ENCODE assay signal across 22 cellular contexts in the genomic region with DNA sequence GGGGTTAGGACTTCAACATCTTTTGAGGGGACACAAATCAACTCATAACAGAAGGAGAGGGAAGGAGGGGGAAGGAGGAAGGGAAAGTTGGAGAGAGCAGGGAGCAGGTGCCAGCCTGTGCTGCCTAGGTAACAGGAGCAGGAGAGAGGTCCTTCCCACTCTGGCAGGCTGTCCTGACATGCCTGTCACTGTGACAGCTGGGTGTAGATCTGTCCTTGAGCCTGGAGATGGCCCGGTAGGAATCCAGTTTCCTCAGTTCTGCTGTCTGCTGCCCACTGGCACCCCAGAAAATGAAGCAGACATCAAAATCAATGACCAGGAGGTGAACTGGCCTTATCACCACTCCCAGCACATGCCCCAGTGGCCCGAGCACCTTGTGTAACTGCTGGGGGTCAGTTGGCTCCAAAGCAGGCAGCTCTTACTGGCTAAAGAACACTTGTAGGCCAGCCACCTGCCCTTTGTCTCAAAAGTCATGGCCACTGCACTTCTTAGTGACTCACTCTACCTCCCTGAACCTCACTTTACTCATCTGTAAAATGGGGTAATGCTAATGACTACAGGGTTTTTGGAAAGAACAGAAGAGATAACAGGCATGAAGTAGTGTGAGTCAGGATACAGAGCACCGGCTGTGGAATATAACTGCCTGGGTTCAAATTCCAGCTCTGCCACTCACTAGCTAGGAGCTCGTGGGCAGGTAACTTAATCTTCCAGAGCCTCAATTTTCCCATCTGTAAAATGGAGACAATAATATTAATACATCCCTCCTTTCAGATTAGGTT. TPM values are rescaled to one million over a fixed set of nuclear protein-coding genes. Genes with fewer than 3 reads are reported as not detected.
DNase-seq lines count a peak whose midpoint lies in the region; ATAC-seq, FAIRE-seq and TF ChIP-seq lines count a peak whose summit lies in the region.
"Had no signal": no experiment of that assay in that cellular context is flagged by ENCODE, and none has a peak within 500 bp of the region (broad histone marks: within the 10 kb centered on the region; RNA-seq: fewer than 3 reads in every experiment).

No MANE protein-coding gene starts in this region.

- ATAC-seq in K562 = no peak
- ATAC-seq: CD8-positive, alpha-beta T cell; T-cell had no signal

- intact Hi-C loops in MCF 10A (cut with micrococcal nuclease) (no loop called here), mammary epithelial cell (cut with micrococcal nuclease) (no loop called here), K562 (cut with micrococcal nuclease) (no loop called here)

- no TSS peak for BruUV-seq in MCF 10A (replicated peaks; lab: Mats Ljungman, UMichigan)
- BruUV-seq in mammary epithelial cell (replicated peaks; lab: Mats Ljungman, UMichigan) = no TSS peak
- BruUV-seq in K562 (replicated peaks; lab: Mats Ljungman, UMichigan) = no TSS peak

- no peak for TF ChIP-seq POLR2A in K562 (conservative IDR thresholded peaks at IDR 0.05)

- CTCF ChIA-PET in MCF 10A (lab: Yijun Ruan, JAX) = interaction anchor here (0.7 to 1.1 kb wide), 3 partner anchors 15 to 102 kb away, joined by 3 read pairs; no protein-coding TSS in a partner anchor
- CTCF ChIA-PET in mammary epithelial cell (lab: Charles Lee; ENCODE audit: low non-redundant PET) = no interaction called here
- CTCF ChIA-PET in K562 (lab: Yijun Ruan, JAX; ENCODE audit: low intra/inter-chr PET ratio) = no interaction called here

- peak overlapping the region; percentile 8 for H3K27ac Mint-ChIP-seq in MCF 10A (ENCODE audit: low read depth, unreplicated experiment)
- H3K27ac Mint-ChIP-seq: CD8-positive, alpha-beta T cell; H9; HFFc6; T-cell had no signal

- no peak overlapping the region for H3K18ac ChIP-seq in mesenchymal stem cell (ENCODE audit: low read depth in 1 of 2, low read length in 2 of 2)

- H3K4me1 ChIP-seq in mammary epithelial cell (ENCODE audit: insufficient read depth, low read length) (no peaks in the 10 kb centered on the region), K562 (replicated peaks in 1 of 2; ENCODE audit: control insufficient read depth in 2 of 2, insufficient read depth in 2 of 2, low read length in 2 of 2) (no peaks in the 10 kb centered on the region; a peak in 1 of 5 replicates), mesenchymal stem cell (ENCODE audit: control insufficient read depth, insufficient read depth, low read depth, low read length) (no peaks in the 10 kb centered on the region)
- H3K4me1 ChIP-seq: SJCRH30 had no signal

- peaks cover 11% of the 10 kb centered on the region for H3K27me3 Mint-ChIP-seq in MCF 10A (ENCODE audit: insufficient read depth, unreplicated experiment)
- H3K27me3 Mint-ChIP-seq: T-cell had no signal

- H3K4ac ChIP-seq in mesenchymal stem cell (ENCODE audit: low read depth in 1 of 2, low read length in 2 of 2) = no peak overlapping the region

- H3K27me3 ChIP-seq in mammary epithelial cell (ENCODE audit: insufficient read depth, low read length) (no peaks in the 10 kb centered on the region), K562 (ENCODE audit: control insufficient read depth in 2 of 2, insufficient read depth in 2 of 2, low read length in 2 of 2) (peaks cover 19 to 34% of the 10 kb centered on the region in 2 experiments; a peak in 4 of 5 replicates), mesenchymal stem cell (ENCODE audit: control insufficient read depth in 1 of 2, insufficient read depth in 1 of 2, low read length in 2 of 2) (peaks cover 74 to 80% of the 10 kb centered on the region in 2 experiments)

- H3K9ac ChIP-seq in mammary epithelial cell (ENCODE audit: insufficient read depth, low read length) (no peak overlapping the region), K562 (ENCODE audit: insufficient read depth in 1 of 2, low read depth in 2 of 2, low read length in 2 of 2) (no peak overlapping the region), mesenchymal stem cell (ENCODE audit: low read length) (no peak overlapping the region)
- H3K9ac ChIP-seq: GM23248 had no signal

- FAIRE-seq in K562 (lab: Jason Lieb, UNC) = no peak
- FAIRE-seq: RCC 7860 had no signal

- H3K4me3 ChIP-seq in mammary epithelial cell (replicated peaks in 1 of 3; ENCODE audit: insufficient read depth in 1 of 3, low read depth in 2 of 3, low read length in 3 of 3) (no peak overlapping the region), K562 (no peak overlapping the region), mesenchymal stem cell (ENCODE audit: insufficient read depth in 1 of 2, low read depth in 1 of 2, low read length in 2 of 2) (no peak overlapping the region)
- H3K4me3 ChIP-seq: GM23248, SJCRH30 had no signal

- no peak overlapping the region for H2AFZ ChIP-seq in mammary epithelial cell (ENCODE audit: low read depth, low read length)
- no peak overlapping the region for H2AFZ ChIP-seq in K562 (ENCODE audit: low read depth, low read length)
- H2AFZ ChIP-seq in mesenchymal stem cell (ENCODE audit: low read depth, low read length) = no peak overlapping the region
- H2AFZ ChIP-seq: GM23248 had no signal

- no peak overlapping the region for H2BK12ac ChIP-seq in mesenchymal stem cell (ENCODE audit: low read length in 2 of 2)

- no peak overlapping the region for H4K8ac ChIP-seq in mesenchymal stem cell (ENCODE audit: low read length)

- TF ChIP-seq RAD21 in K562 (CRISPR knock-in tag; conservative IDR thresholded peaks at IDR 0.05 in 1 of 2, IDR thresholded peaks at IDR 0.05 in 1 of 2) = no peak

- H3K79me2 ChIP-seq in mammary epithelial cell (ENCODE audit: insufficient read depth, low read length) = no peaks in the 10 kb centered on the region
- no peaks in the 10 kb centered on the region for H3K79me2 ChIP-seq in K562 (ENCODE audit: control insufficient read depth, insufficient read depth, low read length)

- no peaks in the 10 kb centered on the region for H3K9me1 ChIP-seq in K562 (ENCODE audit: control insufficient read depth, insufficient read depth, low read length)

- no peak overlapping the region for H3K14ac ChIP-seq in mesenchymal stem cell (ENCODE audit: low read length in 2 of 2)

- H3K4me3 Mint-ChIP-seq in MCF 10A (ENCODE audit: unreplicated experiment) = no peak overlapping the region
- H3K4me3 Mint-ChIP-seq: CD8-positive, alpha-beta T cell; H9; HFFc6; T-cell had no signal

- H3K9me3 ChIP-seq in mammary epithelial cell (replicated peaks; ENCODE audit: insufficient read depth, low read length) = no peaks in the 10 kb centered on the region
- no peaks in the 10 kb centered on the region for H3K9me3 ChIP-seq in K562 (replicated peaks; ENCODE audit: control insufficient read depth, insufficient read depth, low read depth, low read length)
- no peaks in the 10 kb centered on the region for H3K9me3 ChIP-seq in mesenchymal stem cell (ENCODE audit: control insufficient read depth, low read length)
- H3K9me3 ChIP-seq: SJCRH30 had no signal

- no peak overlapping the region for H4K91ac ChIP-seq in mesenchymal stem cell (ENCODE audit: low read length)

- no peak overlapping the region for H3K23ac ChIP-seq in mesenchymal stem cell (ENCODE audit: low read length in 2 of 2)

- H3K4me1 Mint-ChIP-seq in MCF 10A (ENCODE audit: insufficient read depth, unreplicated experiment) = no peaks in the 10 kb centered on the region

- in situ Hi-C loops in mammary epithelial cell (cut with MboI; ENCODE audit: low sequenced_read_pairs in 2 of 2) = no loop called here
- in situ Hi-C loops in K562 (cut with MboI) = no loop called here

- dilution Hi-C loops in mammary epithelial cell (cut with HindIII; ENCODE audit: low sequenced_read_pairs) = no loop called here

- no peak overlapping the region for H2AK5ac ChIP-seq in mesenchymal stem cell (ENCODE audit: low read length, severe bottlenecking)

- no peak for TF ChIP-seq EP300 in K562 (IDR thresholded peaks at IDR 0.05; ENCODE audit: low read length)

- DNase-seq in DMS79 treated with DMSO at 0.1 percent for 48 hours (lab: John Stamatoyannopoulos, UW) (peak; percentile 36), DMS79 (lab: John Stamatoyannopoulos, UW) (no peak), MCF 10A (ENCODE audit: unreplicated experiment) (no peak), mammary epithelial cell (no peak), K562 (ENCODE audit: extremely low read depth in 1 of 4, low spot score in 3 of 4) (no peak), NCI-H748 (lab: John Stamatoyannopoulos, UW; ENCODE audit: unreplicated experiment) (no peak), mesenchymal stem cell (no peak)
- DNase-seq: AML-193; C1 segment of cervical spinal cord; CD8-positive, alpha-beta T cell; GM23248; H9; HFFc6; KBM-7; NCI-H187; NCI-H345; NCI-H748 treated with DMSO at 0.1 percent for 48 hours; OCI-M1; SJCRH30; T-cell had no signal

- POLR2A ChIA-PET in MCF 10A (lab: Yijun Ruan, JAX) = no interaction called here
- POLR2A ChIA-PET in K562 (lab: Yijun Ruan, JAX) = no interaction called here

- H2BK5ac ChIP-seq in mesenchymal stem cell (ENCODE audit: low read depth, low read length, poor library complexity, severe bottlenecking) = no peak overlapping the region

- H3K36me3 Mint-ChIP-seq in MCF 10A (ENCODE audit: insufficient read depth, unreplicated experiment) = no peaks in the 10 kb centered on the region
- H3K36me3 Mint-ChIP-seq: CD8-positive, alpha-beta T cell; T-cell had no signal

- WGBS in mammary epithelial cell (ENCODE audit: low coverage, missing lambda C conversion rate) = 60% methylated on average over 4 of the region's 4 CpGs
- 5% methylated on average over 4 of the region's 4 CpGs for WGBS in K562 (ENCODE audit: insufficient coverage, low coverage, missing lambda C conversion rate)
- WGBS in mesenchymal stem cell = 90% methylated on average over 3 of the region's 4 CpGs

- H4K20me1 ChIP-seq in mammary epithelial cell (ENCODE audit: insufficient read depth, low read length) = no peaks in the 10 kb centered on the region
- H4K20me1 ChIP-seq in K562 (replicated peaks; ENCODE audit: control insufficient read depth, insufficient read depth, low read length) = no peaks in the 10 kb centered on the region

- H3K9me3 Mint-ChIP-seq in MCF 10A (ENCODE audit: unreplicated experiment) = no peaks in the 10 kb centered on the region
- H3K9me3 Mint-ChIP-seq: CD8-positive, alpha-beta T cell; H9; HFFc6; T-cell had no signal

- H3K4me2 ChIP-seq in mammary epithelial cell (ENCODE audit: insufficient read depth, low read depth, low read length) (no peak overlapping the region), K562 (ENCODE audit: insufficient read depth, low read length) (no peak overlapping the region), mesenchymal stem cell (ENCODE audit: low read length, poor library complexity, severe bottlenecking) (no peak overlapping the region)

- TF ChIP-seq CTCF in MCF 10A (IDR thresholded peaks at IDR 0.05; ENCODE audit: unreplicated experiment) = no peak
- TF ChIP-seq CTCF in mammary epithelial cell (conservative IDR thresholded peaks at IDR 0.05 in 1 of 2, IDR thresholded peaks at IDR 0.05 in 1 of 2; ENCODE audit: extremely low read depth in 1 of 2, insufficient read depth in 1 of 2, low read depth in 1 of 2, low read length in 2 of 2) = no peak
- no peak for TF ChIP-seq CTCF in K562 (IDR thresholded peaks at IDR 0.05 in 2 of 3, conservative IDR thresholded peaks at IDR 0.05 in 1 of 3; ENCODE audit: insufficient read depth in 2 of 3, low read depth in 1 of 3, low read length in 3 of 3)

- H3K36me3 ChIP-seq in mammary epithelial cell (ENCODE audit: insufficient read depth, low read length) (no peaks in the 10 kb centered on the region), K562 (ENCODE audit: control insufficient read depth, insufficient read depth, low read length) (no peaks in the 10 kb centered on the region), mesenchymal stem cell (ENCODE audit: control insufficient read depth in 1 of 2, insufficient read depth in 2 of 2, low read depth in 1 of 2, low read length in 2 of 2) (no peaks in the 10 kb centered on the region)
- H3K36me3 ChIP-seq: SJCRH30 had no signal

- H2BK15ac ChIP-seq in mesenchymal stem cell (ENCODE audit: low read depth, poor library complexity, severe bottlenecking) = no peak overlapping the region

- H2BK120ac ChIP-seq in mesenchymal stem cell (ENCODE audit: low read depth, low read length) = no peak overlapping the region

- H3K27ac ChIP-seq in mammary epithelial cell (ENCODE audit: insufficient read depth, low read depth, low read length) = no peak overlapping the region
- no peak overlapping the region for H3K27ac ChIP-seq in K562 (ENCODE audit: extremely low read depth, low read depth, low read length)
- H3K27ac ChIP-seq in mesenchymal stem cell (ENCODE audit: low read length, poor library complexity, severe bottlenecking) = no peak overlapping the region
- H3K27ac ChIP-seq: GM23248, SJCRH30 had no signal

- H3K79me1 ChIP-seq in mesenchymal stem cell (replicated peaks; ENCODE audit: low read length, poor library complexity, severe bottlenecking) = no peaks in the 10 kb centered on the region

RNA-seq across cellular contexts. Expression of gene TSPAN18, which starts 8.0 kb away (rescaled TPM):
- 0.47 and 0.77 TPM in 2 replicates for total RNA-seq in MCF 10A (2022)
- total RNA-seq in mammary epithelial cell = not detected
- 0.08 TPM for polyA plus RNA-seq in mammary epithelial cell
- 5.0 TPM for polyA minus RNA-seq in mammary epithelial cell
- 0.25 TPM in 1 of 2 replicates, not detected in the other for total RNA-seq in K562 (2011; cell fraction: chromatin; rRNA removed; ENCODE audit: low replicate concordance)
- not detected in 2 replicates for total RNA-seq in K562 (2011; cell fraction: nucleolus; rRNA removed)
- not detected in 2 replicates for total RNA-seq in K562 (2011; cell fraction: nucleoplasm; rRNA removed)
- 0.20 TPM in 1 of 2 replicates, not detected in the other for total RNA-seq in K562 (2014; rRNA removed)
- 0.10 and 0.22 TPM in 2 replicates for total RNA-seq in K562 (2014; rRNA removed; fragmentation: Illumina TruSeq; extraction: Trizol)
- 0.22 and 0.26 TPM in 2 replicates for total RNA-seq in K562 (2015; rRNA removed; fragmentation: Illumina TruSeq; extraction: Trizol)
- total RNA-seq in K562 (2021) = 0.35 and 0.60 TPM in 2 replicates
- polyA plus RNA-seq in K562 (2011; rRNA removed) = 0.12 TPM in 1 of 2 replicates, not detected in the other
- polyA plus RNA-seq in K562 (2011; cell fraction: cytosol; rRNA removed) = 0.01 and 0.06 TPM in 2 replicates
- polyA plus RNA-seq in K562 (2011; cell fraction: nucleus; rRNA removed) = 0.10 and 0.14 TPM in 2 replicates
- polyA plus RNA-seq in K562 (2012) = 0.79 and 2.3 TPM in 2 replicates
- 0.34 and 0.61 TPM in 2 replicates for polyA plus RNA-seq in K562 (2014; fragmentation: Illumina TruSeq; extraction: Trizol)
- polyA plus RNA-seq in K562 (2014; fragmentation: Nextera tagmentation; extraction: Ambion mirVana) = not detected
- polyA plus RNA-seq in K562 (2014; rRNA removed) = 0.17 and 0.59 TPM in 2 replicates
- polyA minus RNA-seq in K562 (2011; rRNA and poly(A)+ RNA removed) = not detected in 2 replicates
- polyA minus RNA-seq in K562 (2011; cell fraction: cytosol; rRNA and poly(A)+ RNA removed) = not detected in 2 replicates
- 0.11 TPM in 1 of 2 replicates, not detected in the other for polyA minus RNA-seq in K562 (2011; cell fraction: nucleus; rRNA and poly(A)+ RNA removed)
- 7.4 TPM for polyA plus RNA-seq in mesenchymal stem cell (2013, experiment 1 of 2)
- polyA plus RNA-seq in mesenchymal stem cell (2013, experiment 2 of 2) = 7.2 TPM
- total RNA-seq: A172 had no signal
